In genomic region chr4:56681158-56681848, GRCh38 we compare ENCODE assay signal across 8 cellular contexts. TPM values are rescaled to one million over a fixed set of nuclear protein-coding genes. Genes with fewer than 3 reads are reported as not detected.
DNase-seq lines count a peak whose midpoint lies in the region; ATAC-seq, FAIRE-seq and TF ChIP-seq lines count a peak whose summit lies in the region.

Gene HOPX, minus strand, starts transcription at chr4:56681296. Its CDS starts 23,480 bp downstream, at chr4:56657816.

- in situ Hi-C loops in astrocyte of the spinal cord (cut with HindIII; ENCODE audit: low sequenced_read_pairs): no loop called here

- CTCF ChIA-PET in Calu3 (lab: Charles Lee): interaction anchor here (1.4 kb wide), 1 partner anchor 10 kb away, joined by 5 read pairs; no protein-coding TSS in a partner anchor

- peak within 1 kb of the TSS in 1 of 2 donors; percentile 21 for H3K9ac ChIP-seq in stomach smooth muscle (ENCODE audit: low read length in 2 of 2)

- no peaks in the 10 kb centered on the region for H3K36me3 ChIP-seq in stomach smooth muscle (ENCODE audit: control insufficient read depth in 2 of 2, insufficient read depth in 2 of 2, low read length in 2 of 2)

- H3K27me3 Mint-ChIP-seq in Calu3 (ENCODE audit: unreplicated experiment) (no peaks in the 10 kb centered on the region), T-helper 17 cell (peaks cover 53% of the 10 kb centered on the region)

- H3K27ac Mint-ChIP-seq in Calu3 (ENCODE audit: unreplicated experiment) (peak within 1 kb of the TSS; percentile 39), T-helper 17 cell (peak within 1 kb of the TSS; percentile 79)

- peak within 1 kb of the TSS; percentile 59 for H3K4me3 Mint-ChIP-seq in Calu3 (ENCODE audit: low read depth, unreplicated experiment)
- H3K4me3 Mint-ChIP-seq in T-helper 17 cell: peak within 1 kb of the TSS; percentile 81

- H3K9me3 Mint-ChIP-seq in Calu3 (ENCODE audit: low read depth, unreplicated experiment): no peaks in the 10 kb centered on the region

- TF ChIP-seq POLR2A in H54 (IDR thresholded peaks at IDR 0.05; ENCODE audit: low read depth, low read length): no peak

- H3K27ac ChIP-seq in stomach smooth muscle (ENCODE audit: low read length): no peak within 1 kb of the TSS

- FAIRE-seq in H54 (lab: Jason Lieb, UNC): no peak

- DNase-seq in Calu3 (peak; percentile 37), T-helper 17 cell (no peak), astrocyte of the spinal cord (ENCODE audit: low read depth, low spot score) (peak; percentile 23), midbrain (lab: John Stamatoyannopoulos, UW) (peak; percentile 19), H54 (ENCODE audit: insufficient read length, low spot score) (no peak), SW 1271 (lab: John Stamatoyannopoulos, UW) (no peak)

- ATAC-seq in HG02759 (IDR thresholded peaks at IDR 0.05; ENCODE audit: unreplicated experiment): peak; percentile 81
- peak; percentile 86 for ATAC-seq in T-helper 17 cell

- TF ChIP-seq CTCF in Calu3 (IDR thresholded peaks at IDR 0.05; ENCODE audit: unreplicated experiment) (no peak), astrocyte of the spinal cord (IDR thresholded peaks at IDR 0.05; ENCODE audit: low read depth, low read length) (no peak)

- H3K4me1 Mint-ChIP-seq in Calu3 (ENCODE audit: low read depth, unreplicated experiment) (peaks cover 24% of the 10 kb centered on the region), T-helper 17 cell (peaks cover 12% of the 10 kb centered on the region)

- H3K36me3 Mint-ChIP-seq in Calu3 (ENCODE audit: insufficient read depth, unreplicated experiment): no peaks in the 10 kb centered on the region
- H3K36me3 Mint-ChIP-seq in T-helper 17 cell (ENCODE audit: low read depth): peaks cover 8% of the 10 kb centered on the region

- H3K9me3 ChIP-seq in T-helper 17 cell (ENCODE audit: control insufficient read depth, low read length, poor library complexity, severe bottlenecking) (no peaks in the 10 kb centered on the region), stomach smooth muscle (ENCODE audit: control insufficient read depth in 2 of 2, low read length in 2 of 2) (no peaks in the 10 kb centered on the region)

- no TSS peak for BruUV-seq in Calu3 (replicated peaks; lab: Mats Ljungman, UMichigan)

- H3K4me3 ChIP-seq in astrocyte of the spinal cord (ENCODE audit: low read depth, low read length) (peak within 1 kb of the TSS; percentile 9), stomach smooth muscle (ENCODE audit: low read length in 2 of 2) (peak within 1 kb of the TSS; percentile 28 to 63)

- peaks cover 14% of the 10 kb centered on the region for H3K4me1 ChIP-seq in stomach smooth muscle (ENCODE audit: control insufficient read depth, insufficient read depth, low read length)

- intact Hi-C loops in Calu3 (cut with micrococcal nuclease; ENCODE audit: unreplicated experiment): no loop called here

- H3K27me3 ChIP-seq in stomach smooth muscle (ENCODE audit: control insufficient read depth in 1 of 2, insufficient read depth in 2 of 2, low read length in 2 of 2): peaks cover 0 to 3% of the 10 kb centered on the region in 2 donors

RNA-seq across cellular contexts. Expression of gene HOPX, which starts in this region (rescaled TPM):
- total RNA-seq in Calu3 (2022) (not detected in 2 replicates), T-helper 17 cell (10 to 100 TPM; 17.6 to 30.7 TPM)

Comparison
In these comparisons a context has a peak if more than half of its experiments do, and no peak if none do; other contexts are left out.
1. RNA of gene HOPX (total RNA-seq): 17.6 to 30.7 TPM in T-helper 17 cell; not detected in Calu3; every median in the first group is over 10 times any median in the second.
2. Peak in DNase-seq in Calu3; RNA of the gene not detected or under 1 TPM.
3. DNase-seq: peak in astrocyte of the spinal cord (single experiment) and midbrain (single experiment); none in T-helper 17 cell (0 of 3), H54 (single experiment) and SW 1271 (0 of 2).